ENCODE assay signal across 11 cellular contexts in genomic region chr17:3512512-3513171, GRCh38. TPM values are rescaled to one million over a fixed set of nuclear protein-coding genes. Genes with fewer than 3 reads are reported as not detected.
DNase-seq lines count a peak whose midpoint lies in the region; ATAC-seq and TF ChIP-seq lines count a peak whose summit lies in the region.
"Had no signal": no experiment of that assay in that cellular context is flagged by ENCODE, and none has a peak within 500 bp of the region (broad histone marks: within the 10 kb centered on the region; RNA-seq: fewer than 3 reads in every experiment).

No MANE protein-coding gene starts in this region.

- no peak overlapping the region for H3K27ac Mint-ChIP-seq in Calu3 (ENCODE audit: unreplicated experiment)

- H3K4me1 ChIP-seq in heart right ventricle: peaks cover 14 to 33% (median 25%) of the 10 kb centered on the region in 9 donors

- no TSS peak for BruUV-seq in Calu3 (replicated peaks; lab: Mats Ljungman, UMichigan)

- no peaks in the 10 kb centered on the region for H3K27me3 Mint-ChIP-seq in Calu3 (ENCODE audit: unreplicated experiment)

- WGBS in heart right ventricle, 2 donors: 23 to 26% methylated on average over 20 of the region's 20 CpGs

- intact Hi-C loops in heart right ventricle (cut with DNase I) (no loop called here), Calu3 (cut with micrococcal nuclease; ENCODE audit: unreplicated experiment) (no loop called here)

- DNase-seq in AG08395 (ENCODE audit: low spot score) (peak; percentile 87), anterior cingulate cortex (lab: John Stamatoyannopoulos, UW) (peak in 56 of 58 donors; percentile 10 to 92 (median 78)), heart right ventricle (peak; percentile 81 to 83), omental fat pad (ENCODE audit: low spot score) (no peak), Calu3 (no peak), A172 (ENCODE audit: low spot score) (no peak)
- DNase-seq in NK-92 treated with Interleukin-12 subunit alpha and Interleukin-12 subunit beta, amount 100 ng/mL, for 24 hours (lab: John Stamatoyannopoulos, UW): no peak
- DNase-seq: activated CD8-positive, alpha-beta memory T cell treated with anti-CD3 and anti-CD28 coated beads, Interleukin-2, amount 50 U/mL, for 4 hours; AML-193 had no signal

- H3K36me3 Mint-ChIP-seq in Calu3 (ENCODE audit: insufficient read depth, unreplicated experiment): no peaks in the 10 kb centered on the region

- no peak for TF ChIP-seq CTCF in heart right ventricle (IDR thresholded peaks at IDR 0.05)
- TF ChIP-seq CTCF in omental fat pad (IDR thresholded peaks at IDR 0.05): no peak
- TF ChIP-seq CTCF in Calu3 (IDR thresholded peaks at IDR 0.05; ENCODE audit: unreplicated experiment): no peak

- CTCF ChIA-PET in Calu3 (lab: Charles Lee): no interaction called here

- peak overlapping the region in 4 of 10 donors; percentile 6 to 18 (median 13) for H3K4me3 ChIP-seq in heart right ventricle

- H3K9me3 ChIP-seq in heart right ventricle: no peaks in the 10 kb centered on the region

- H3K9me3 Mint-ChIP-seq in Calu3 (ENCODE audit: low read depth, unreplicated experiment): no peaks in the 10 kb centered on the region

- H3K27ac ChIP-seq in heart right ventricle: peak overlapping the region; percentile 83 to 97 (median 92)
- H3K27ac ChIP-seq: HL-60 had no signal

- H3K36me3 ChIP-seq in heart right ventricle: no peaks in the 10 kb centered on the region

- H3K4me1 Mint-ChIP-seq in Calu3 (ENCODE audit: low read depth, unreplicated experiment): no peaks in the 10 kb centered on the region

- ATAC-seq in heart right ventricle: peak; percentile 93 to 98 (median 95)
- ATAC-seq in omental fat pad (ENCODE audit: low FRiP score): peak; percentile 62
- no peak for ATAC-seq in HG03439 (IDR thresholded peaks at IDR 0.05; ENCODE audit: unreplicated experiment)

- H3K27me3 ChIP-seq in heart right ventricle: no peaks in the 10 kb centered on the region

- no peak overlapping the region for H3K4me3 Mint-ChIP-seq in Calu3 (ENCODE audit: low read depth, unreplicated experiment)

RNA-seq across cellular contexts. Expression of gene ASPA, which starts 36.8 kb away (rescaled TPM):
- total RNA-seq in heart right ventricle (1 to 10 TPM in 9 of 10 donors, under 1 TPM in 1; 0.34 to 2.9 (median 1.5) TPM), omental fat pad (10 to 100 TPM in 1 of 4 donors, 1 to 10 TPM in 3; 4.5 to 14.7 (median 6.2) TPM), Calu3 (2022) (not detected in 2 replicates)
- polyA plus RNA-seq in heart right ventricle: 1 to 10 TPM in 1 of 2 donors, under 1 TPM in 1; 0.26 to 1.8 TPM
- 0.09 TPM in 1 of 2 replicates, not detected in the other for total RNA-seq in A172 (2014; rRNA removed; shearing (Covaris generic))

RNA-seq across cellular contexts. Expression of gene SPATA22, which starts 41.0 kb away (rescaled TPM):
- total RNA-seq in heart right ventricle (1 to 10 TPM in 1 of 10 donors, under 1 TPM in 7, not detected in 2; 0.21 to 3.1 (median 0.45) TPM), omental fat pad (1 to 10 TPM in 1 of 4 donors, under 1 TPM in 1, not detected in 2; 0.93 to 1.8 TPM), Calu3 (2022) (not detected in 2 replicates)
- under 1 TPM; 0.09 to 0.37 TPM for polyA plus RNA-seq in heart right ventricle
- total RNA-seq in A172 (2014; rRNA removed; shearing (Covaris generic)): not detected in 2 replicates

RNA-seq across cellular contexts. Expression of gene TRPV3, which starts 45.0 kb away (rescaled TPM):
- 1 to 10 TPM in 5 of 10 donors, under 1 TPM in 5; 0.17 to 1.8 (median 1.1) TPM for total RNA-seq in heart right ventricle
- 1 to 10 TPM in 1 of 2 donors, under 1 TPM in 1; 0.19 to 2.8 TPM for polyA plus RNA-seq in heart right ventricle
- 1 to 10 TPM in 1 of 4 donors, under 1 TPM in 3; 0.36 to 3.0 (median 0.86) TPM for total RNA-seq in omental fat pad
- total RNA-seq in Calu3 (2022): 0.38 and 0.49 TPM in 2 replicates
- 1.2 and 1.8 TPM in 2 replicates for total RNA-seq in A172 (2014; rRNA removed; shearing (Covaris generic))

Comparison
In these comparisons a context has a peak if more than half of its experiments do, and no peak if none do; other contexts are left out.
1. DNase-seq: peak in AG08395 (single experiment), anterior cingulate cortex (56 of 58) and heart right ventricle (2 of 2); none in omental fat pad (single experiment), NK-92 treated with Interleukin-12 subunit alpha and Interleukin-12 subunit beta, amount 100 ng/mL, for 24 hours (single experiment), Calu3 (single experiment) and A172 (single experiment).